Comparison of ENCODE assay signal across 28 cellular contexts in the genomic region with DNA sequence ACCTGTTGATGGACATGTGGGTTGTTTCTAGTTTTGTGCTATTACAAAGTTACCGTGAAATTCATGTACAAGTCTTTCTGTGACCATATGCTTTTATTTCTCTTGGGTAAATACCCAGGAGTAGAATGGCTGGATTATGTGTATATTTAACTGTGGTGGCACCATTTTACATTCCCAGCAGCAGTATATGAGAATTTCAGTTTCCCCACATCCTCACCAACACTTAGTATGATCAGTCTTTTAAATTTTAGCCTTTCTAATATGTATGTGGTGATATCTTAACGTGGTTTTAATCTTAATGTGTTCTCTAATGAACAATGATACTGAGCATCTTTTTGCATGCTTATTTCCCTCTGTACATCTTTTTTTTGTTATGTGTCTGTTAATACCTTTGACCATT.
"Had no signal": no experiment of that assay in that cellular context is flagged by ENCODE, and none has a peak within 500 bp of the region (broad histone marks: within the 10 kb centered on the region; RNA-seq: fewer than 3 reads in every experiment).

No MANE protein-coding gene starts in this region.

- H3K27ac ChIP-seq: neural progenitor cell, ovary, parathyroid adenoma, psoas muscle, right lobe of liver, sigmoid colon, stomach, thoracic aorta, thyroid gland, tibial nerve, upper lobe of left lung, vagina had no signal

- H3K4me3 Mint-ChIP-seq: naive thymus-derived CD4-positive, alpha-beta T cell; natural killer cell; nephron; neural progenitor cell; stimulated activated effector memory CD8-positive, alpha-beta T cell treated with anti-CD3 and anti-CD28 coated beads, Interleukin-12 subunit alpha, Interleukin-12 subunit beta, amount 100 ng/mL, for 72 hours; stimulated activated naive B cell treated with anti-CD40 and anti-IgM and Interleukin-4, amounts not matched to agents 10 μg/mL and 1 μg/mL and 100 μg/mL, for 72 hours; stimulated activated naive CD8-positive, alpha-beta T cell treated with anti-CD3 and anti-CD28 coated beads, Interleukin-15, Interleukin-2, amounts not matched to agents 100 ng/mL and 50 ng/mL, for 24 hours had no signal

- H3K4me2 ChIP-seq: neural progenitor cell had no signal

- FAIRE-seq: small intestine, urothelium cell line had no signal

- H3K4me1 ChIP-seq: neural progenitor cell, parathyroid adenoma, psoas muscle, right lobe of liver, vagina had no signal

- H3K9me3 ChIP-seq: ovary, right lobe of liver, sigmoid colon, stomach, thoracic aorta, thyroid gland, vagina had no signal

- H3K27me3 ChIP-seq: neural progenitor cell, ovary, right lobe of liver, sigmoid colon, stomach, thyroid gland, tibial nerve, upper lobe of left lung, vagina had no signal

- H3K4me3 ChIP-seq: neural progenitor cell, ovary, psoas muscle, right lobe of liver, sigmoid colon, stomach, thoracic aorta, thyroid gland, tibial nerve, upper lobe of left lung, vagina had no signal

- H3K4me1 Mint-ChIP-seq: nephron had no signal

- H2AFZ ChIP-seq: neural progenitor cell, parathyroid adenoma had no signal

- H3K27me3 Mint-ChIP-seq: naive thymus-derived CD4-positive, alpha-beta T cell; progenitor cell of endocrine pancreas; stimulated activated naive B cell treated with anti-CD40 and anti-IgM and Interleukin-4, amounts not matched to agents 10 μg/mL and 1 μg/mL and 100 μg/mL, for 72 hours; stimulated activated naive CD8-positive, alpha-beta T cell treated with anti-CD3 and anti-CD28 coated beads, Interleukin-15, Interleukin-2, amounts not matched to agents 100 ng/mL and 50 ng/mL, for 24 hours had no signal

- H3K9ac ChIP-seq: neural progenitor cell, parathyroid adenoma had no signal

- DNase-seq: naive thymus-derived CD4-positive, alpha-beta T cell; natural killer cell; occipital lobe; ovary; posterior cingulate gyrus; psoas muscle; right cardiac atrium; right lobe of liver; sigmoid colon; small intestine; stimulated activated CD4-positive, alpha-beta T cell treated with anti-CD3 and anti-CD28 coated beads, Interleukin-15, amount 100 ng/mL, for 24 hours; stimulated activated CD4-positive, alpha-beta T cell treated with anti-CD3 and anti-CD28 coated beads, Interleukin-4, amount 100 ng/mL, for 24 hours; stimulated activated naive B cell treated with anti-CD40 and anti-IgM and Interleukin-4, amounts not matched to agents 10 μg/mL and 1 μg/mL and 100 μg/mL, for 72 hours; stimulated activated naive CD4-positive, alpha-beta T cell treated with Interleukin-2 at 50 U/mL for 16 hours; stomach; thyroid gland; trophoblast cell; upper lobe of left lung had no signal

- ATAC-seq: naive thymus-derived CD4-positive, alpha-beta T cell; natural killer cell; psoas muscle; right cardiac atrium; right lobe of liver; stimulated activated effector memory CD8-positive, alpha-beta T cell treated with anti-CD3 and anti-CD28 coated beads, Interleukin-12 subunit alpha, Interleukin-12 subunit beta, amount 100 ng/mL, for 72 hours; stimulated activated naive B cell treated with anti-CD40 and anti-IgM and Interleukin-4, amounts not matched to agents 10 μg/mL and 1 μg/mL and 100 μg/mL, for 72 hours had no signal

- H3K27ac Mint-ChIP-seq: naive thymus-derived CD4-positive, alpha-beta T cell; natural killer cell; nephron; neural progenitor cell; progenitor cell of endocrine pancreas; stimulated activated naive B cell treated with anti-CD40 and anti-IgM and Interleukin-4, amounts not matched to agents 10 μg/mL and 1 μg/mL and 100 μg/mL, for 72 hours; stimulated activated naive CD8-positive, alpha-beta T cell treated with anti-CD3 and anti-CD28 coated beads, Interleukin-15, Interleukin-2, amounts not matched to agents 100 ng/mL and 50 ng/mL, for 24 hours had no signal

- H3K36me3 ChIP-seq: neural progenitor cell, ovary, right lobe of liver, sigmoid colon, thoracic aorta, thyroid gland, upper lobe of left lung, vagina had no signal
